ENCODE assay signal across 8 cellular contexts in the genomic region with DNA sequence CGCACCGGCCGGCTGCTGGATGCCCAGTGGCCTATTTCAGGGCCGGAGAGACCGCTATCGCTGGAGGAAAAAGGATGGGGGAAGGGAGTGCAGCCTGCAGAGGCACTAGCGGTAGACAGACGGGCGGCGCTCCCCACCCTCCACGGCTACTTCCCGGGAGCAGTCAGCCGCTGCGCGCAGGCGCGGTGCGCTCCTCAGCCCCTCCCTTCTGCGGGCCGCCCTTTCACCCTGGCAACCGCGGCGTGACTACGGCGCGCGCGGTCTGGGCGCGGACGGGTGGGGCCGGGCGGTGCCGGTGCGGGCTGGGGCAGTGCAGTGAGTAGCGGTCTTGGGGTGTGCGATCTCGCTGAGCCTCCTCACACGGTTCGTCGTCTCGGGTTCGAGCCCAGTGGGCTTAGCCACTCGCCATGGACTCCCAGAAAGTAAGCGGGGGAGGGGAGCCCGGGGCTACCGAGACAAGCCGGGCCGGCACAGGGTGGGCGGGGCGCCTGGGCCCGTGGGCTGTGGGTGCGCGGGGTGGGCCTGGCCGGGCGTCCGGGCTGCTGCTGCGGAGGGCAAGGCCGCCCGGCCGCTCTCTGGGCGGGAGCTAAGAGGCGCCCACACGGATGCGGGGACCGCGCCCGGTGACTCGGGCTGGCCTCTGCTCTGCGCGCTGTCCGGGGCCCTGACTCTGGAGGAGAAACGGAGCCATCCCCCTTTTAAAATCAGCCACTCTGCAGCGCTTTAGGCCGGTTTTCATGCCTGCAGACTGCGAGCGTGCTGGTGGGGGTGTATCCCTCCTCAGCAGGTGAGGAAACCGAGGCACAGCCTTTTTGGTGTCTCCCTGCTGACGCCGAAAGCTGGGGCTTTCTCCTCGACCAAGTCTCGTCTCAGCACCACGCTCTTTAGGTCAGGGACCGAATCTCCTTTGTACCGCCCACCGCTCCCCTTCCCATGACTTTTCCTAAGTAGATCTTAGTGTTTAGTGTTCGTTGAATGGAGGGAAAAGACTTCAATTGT. TPM values are rescaled to one million over a fixed set of nuclear protein-coding genes. Genes with fewer than 3 reads are reported as not detected.
DNase-seq lines count a peak whose midpoint lies in the region; ATAC-seq and TF ChIP-seq lines count a peak whose summit lies in the region.

A gene (plus strand): TSS at position 221 of the 999 bp plus-strand sequence. CDS start 187 bp downstream, at position 408.

- H3K4me1 ChIP-seq in PC-9 (replicated peaks; ENCODE audit: insufficient read depth) (peaks cover 14% of the 10 kb centered on the region), esophagus squamous epithelium (peaks cover 4 to 47% (median 15%) of the 10 kb centered on the region in 3 donors)

- POLR2A ChIA-PET in PC-9 (lab: Charles Lee; ENCODE audit: unreplicated experiment), result interaction anchor here (0.6 kb wide), 1 partner anchor 243 kb away, joined by 8 read pairs; no protein-coding TSS in a partner anchor

- peak within 1 kb of the TSS; percentile 84 for H3K4me3 Mint-ChIP-seq in activated T-cell treated with anti-CD3 and anti-CD28 coated beads, Interleukin-2, amount 50 U/mL, for 4 hours

- H3K36me3 ChIP-seq in PC-9 (ENCODE audit: low read depth) (no peaks in the 10 kb centered on the region), esophagus squamous epithelium (no peaks in the 10 kb centered on the region)

- no peaks in the 10 kb centered on the region for H3K27me3 Mint-ChIP-seq in activated T-cell treated with anti-CD3 and anti-CD28 coated beads, Interleukin-2, amount 50 U/mL, for 4 hours (ENCODE audit: low read depth)

- DNase-seq in DMS79 treated with DMSO at 0.1 percent for 48 hours (lab: John Stamatoyannopoulos, UW) (peak; percentile 45), PC-9 (peak; percentile 75 to 94), esophagus squamous epithelium (lab: John Stamatoyannopoulos, UW) (peak; percentile 39), myocyte (ENCODE audit: low read depth) (peak; percentile 94)
- peak; percentile 67 for DNase-seq in activated T-cell treated with anti-CD3 and anti-CD28 coated beads, Interleukin-2, amount 50 U/mL, for 4 hours
- peak; percentile 74 to 77 for DNase-seq in stimulated activated CD8-positive, alpha-beta memory T cell treated with anti-CD3 and anti-CD28 coated beads, Interleukin-7, amount 100 ng/mL, for 48 hours (ENCODE audit: extremely low read depth in 1 of 2, low read depth in 1 of 2)

- TSS peak; percentile 40 for BruUV-seq in PC-9 (replicated peaks; lab: Mats Ljungman, UMichigan)

- no peaks in the 10 kb centered on the region for H3K27me3 ChIP-seq in PC-9 (ENCODE audit: insufficient read depth, low read depth)
- H3K27me3 ChIP-seq in esophagus squamous epithelium, result no peaks in the 10 kb centered on the region

- no peaks in the 10 kb centered on the region for H3K9me3 Mint-ChIP-seq in activated T-cell treated with anti-CD3 and anti-CD28 coated beads, Interleukin-2, amount 50 U/mL, for 4 hours

- peak within 1 kb of the TSS; percentile 88 for H2AFZ ChIP-seq in PC-9

- H3K9me2 ChIP-seq in PC-9 (ENCODE audit: insufficient read depth), result no peaks in the 10 kb centered on the region

- CTCF ChIA-PET in PC-9 (lab: Charles Lee), result no interaction called here

- no peaks in the 10 kb centered on the region for H3K36me3 Mint-ChIP-seq in activated T-cell treated with anti-CD3 and anti-CD28 coated beads, Interleukin-2, amount 50 U/mL, for 4 hours (ENCODE audit: insufficient read depth)

- peak; percentile 96 for ATAC-seq in GM21717 (IDR thresholded peaks at IDR 0.05; ENCODE audit: unreplicated experiment)
- ATAC-seq in activated T-cell treated with anti-CD3 and anti-CD28 coated beads, Interleukin-2, amount 50 U/mL, for 4 hours, result peak; percentile 94 to 96

- no peaks in the 10 kb centered on the region for H3F3A ChIP-seq in PC-9 (ENCODE audit: insufficient read depth, low read depth)

- TF ChIP-seq RAD21 in Ishikawa (IDR thresholded peaks at IDR 0.05; ENCODE audit: low read depth), result peak; percentile 31; the same call in 1 of the 2 replicates

- H3K4me1 Mint-ChIP-seq in activated T-cell treated with anti-CD3 and anti-CD28 coated beads, Interleukin-2, amount 50 U/mL, for 4 hours (ENCODE audit: low read depth), result peaks cover 10% of the 10 kb centered on the region

- H3K9me3 ChIP-seq in PC-9 (ENCODE audit: insufficient read depth, low read depth) (no peaks in the 10 kb centered on the region), esophagus squamous epithelium (no peaks in the 10 kb centered on the region)

- no peaks in the 10 kb centered on the region for H4K20me1 ChIP-seq in PC-9 (ENCODE audit: insufficient read depth)

- intact Hi-C loops in PC-9 (cut with micrococcal nuclease; ENCODE audit: unreplicated experiment), result loop anchor here (2.0 kb wide), 1 partner anchor 111 kb away; a partner anchor contains a TSS
- intact Hi-C loops in esophagus squamous epithelium (cut with DNase I), result no loop called here

- TF ChIP-seq CTCF in PC-9 (conservative IDR thresholded peaks at IDR 0.05) (no peak), esophagus squamous epithelium (IDR thresholded peaks at IDR 0.05) (peak in 4 of 6 experiments; percentile 12 to 30 (median 22))

- no peak for TF ChIP-seq EP300 in Ishikawa (IDR thresholded peaks at IDR 0.05; ENCODE audit: borderline replicate concordance)

- H3K4me2 ChIP-seq in PC-9, result peak within 1 kb of the TSS; percentile 98

- H3K4me3 ChIP-seq in PC-9, result peak within 1 kb of the TSS; percentile 64
- H3K4me3 ChIP-seq in esophagus squamous epithelium, result peak within 1 kb of the TSS; percentile 65 to 83 (median 71)

- peaks cover 24% of the 10 kb centered on the region for H3K79me2 ChIP-seq in PC-9 (ENCODE audit: low read depth)

- no peak within 1 kb of the TSS for H3K27ac ChIP-seq in PC-9
- peak within 1 kb of the TSS; percentile 76 to 83 (median 80) for H3K27ac ChIP-seq in esophagus squamous epithelium

- WGBS in esophagus squamous epithelium, 2 donors, result 7 to 8% methylated on average over 5 to 8 of the region's 87 CpGs

- peak in 2 of 4 donors; percentile 32 to 54 for TF ChIP-seq POLR2A in esophagus squamous epithelium (IDR thresholded peaks at IDR 0.05)

TF ChIP-seq in Ishikawa, 13 proteins besides CTCF, POLR2A, EP300 and RAD21:
- TF ChIP-seq, protein P1, sequence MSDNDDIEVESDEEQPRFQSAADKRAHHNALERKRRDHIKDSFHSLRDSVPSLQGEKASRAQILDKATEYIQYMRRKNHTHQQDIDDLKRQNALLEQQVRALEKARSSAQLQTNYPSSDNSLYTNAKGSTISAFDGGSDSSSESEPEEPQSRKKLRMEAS (IDR thresholded peaks at IDR 0.05), result peak; percentile 31
- TF ChIP-seq TAF1 (IDR thresholded peaks at IDR 0.05; ENCODE audit: low read depth) (peak; percentile 36; the same call in 1 of the 2 replicates), CEBPB (IDR thresholded peaks at IDR 0.05) (no peak), CREB1 (IDR thresholded peaks at IDR 0.05; ENCODE audit: low read depth) (no peak), TEAD4 (IDR thresholded peaks at IDR 0.05) (no peak), ZBTB7A (IDR thresholded peaks at IDR 0.05; ENCODE audit: low read depth) (peak; percentile 9; the same call in 1 of the 2 replicates), FOXM1 (IDR thresholded peaks at IDR 0.05; ENCODE audit: borderline replicate concordance, low read depth) (no peak), TCF12 (IDR thresholded peaks at IDR 0.05; ENCODE audit: low read depth) (no peak; the same call in 1 of the 2 replicates), YY1 (IDR thresholded peaks at IDR 0.05; ENCODE audit: low read depth) (no peak), NFIC (IDR thresholded peaks at IDR 0.05) (no peak), EGR1 (IDR thresholded peaks at IDR 0.05) (no peak; the same call in 1 of the 2 replicates)
- TF ChIP-seq, protein P2, sequence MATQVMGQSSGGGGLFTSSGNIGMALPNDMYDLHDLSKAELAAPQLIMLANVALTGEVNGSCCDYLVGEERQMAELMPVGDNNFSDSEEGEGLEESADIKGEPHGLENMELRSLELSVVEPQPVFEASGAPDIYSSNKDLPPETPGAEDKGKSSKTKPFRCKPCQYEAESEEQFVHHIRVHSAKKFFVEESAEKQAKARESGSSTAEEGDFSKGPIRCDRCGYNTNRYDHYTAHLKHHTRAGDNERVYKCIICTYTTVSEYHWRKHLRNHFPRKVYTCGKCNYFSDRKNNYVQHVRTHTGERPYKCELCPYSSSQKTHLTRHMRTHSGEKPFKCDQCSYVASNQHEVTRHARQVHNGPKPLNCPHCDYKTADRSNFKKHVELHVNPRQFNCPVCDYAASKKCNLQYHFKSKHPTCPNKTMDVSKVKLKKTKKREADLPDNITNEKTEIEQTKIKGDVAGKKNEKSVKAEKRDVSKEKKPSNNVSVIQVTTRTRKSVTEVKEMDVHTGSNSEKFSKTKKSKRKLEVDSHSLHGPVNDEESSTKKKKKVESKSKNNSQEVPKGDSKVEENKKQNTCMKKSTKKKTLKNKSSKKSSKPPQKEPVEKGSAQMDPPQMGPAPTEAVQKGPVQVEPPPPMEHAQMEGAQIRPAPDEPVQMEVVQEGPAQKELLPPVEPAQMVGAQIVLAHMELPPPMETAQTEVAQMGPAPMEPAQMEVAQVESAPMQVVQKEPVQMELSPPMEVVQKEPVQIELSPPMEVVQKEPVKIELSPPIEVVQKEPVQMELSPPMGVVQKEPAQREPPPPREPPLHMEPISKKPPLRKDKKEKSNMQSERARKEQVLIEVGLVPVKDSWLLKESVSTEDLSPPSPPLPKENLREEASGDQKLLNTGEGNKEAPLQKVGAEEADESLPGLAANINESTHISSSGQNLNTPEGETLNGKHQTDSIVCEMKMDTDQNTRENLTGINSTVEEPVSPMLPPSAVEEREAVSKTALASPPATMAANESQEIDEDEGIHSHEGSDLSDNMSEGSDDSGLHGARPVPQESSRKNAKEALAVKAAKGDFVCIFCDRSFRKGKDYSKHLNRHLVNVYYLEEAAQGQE (IDR thresholded peaks at IDR 0.05; ENCODE audit: low read depth), result no peak
- TF ChIP-seq, protein P3, sequence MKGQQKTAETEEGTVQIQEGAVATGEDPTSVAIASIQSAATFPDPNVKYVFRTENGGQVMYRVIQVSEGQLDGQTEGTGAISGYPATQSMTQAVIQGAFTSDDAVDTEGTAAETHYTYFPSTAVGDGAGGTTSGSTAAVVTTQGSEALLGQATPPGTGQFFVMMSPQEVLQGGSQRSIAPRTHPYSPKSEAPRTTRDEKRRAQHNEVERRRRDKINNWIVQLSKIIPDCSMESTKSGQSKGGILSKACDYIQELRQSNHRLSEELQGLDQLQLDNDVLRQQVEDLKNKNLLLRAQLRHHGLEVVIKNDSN (IDR thresholded peaks at IDR 0.05), result peak; percentile 37; the same call in 1 of the 2 replicates

RNA-seq across cellular contexts. Expression of the gene that starts here (rescaled TPM):
- total RNA-seq in PC-9 (2021) (4.2 and 5.6 TPM in 2 replicates), esophagus squamous epithelium (1 to 10 TPM in 2 of 4 donors, under 1 TPM in 2; 0.38 to 1.8 (median 1.2) TPM), myocyte (17.6 and 18.6 TPM in 2 replicates)
- total RNA-seq in activated T-cell treated with anti-CD3 and anti-CD28 coated beads, Interleukin-2, amount 50 U/mL, for 4 hours, result 1 to 10 TPM; 1.4 to 2.1 (median 1.7) TPM
- 3.2 TPM for polyA plus RNA-seq in myocyte (2012)

Comparison
In these comparisons a context has a peak if more than half of its experiments do, and no peak if none do; other contexts are left out.
1. DNase-seq: peak in every context shown above with its lines; median percentile 94 in myocyte; 84 in PC-9; 76 in stimulated activated CD8-positive, alpha-beta memory T cell treated with anti-CD3 and anti-CD28 coated beads, Interleukin-7, amount 100 ng/mL, for 48 hours; 67 in activated T-cell treated with anti-CD3 and anti-CD28 coated beads, Interleukin-2, amount 50 U/mL, for 4 hours; 45 in DMS79 treated with DMSO at 0.1 percent for 48 hours; 39 in esophagus squamous epithelium.